In the genomic region with DNA sequence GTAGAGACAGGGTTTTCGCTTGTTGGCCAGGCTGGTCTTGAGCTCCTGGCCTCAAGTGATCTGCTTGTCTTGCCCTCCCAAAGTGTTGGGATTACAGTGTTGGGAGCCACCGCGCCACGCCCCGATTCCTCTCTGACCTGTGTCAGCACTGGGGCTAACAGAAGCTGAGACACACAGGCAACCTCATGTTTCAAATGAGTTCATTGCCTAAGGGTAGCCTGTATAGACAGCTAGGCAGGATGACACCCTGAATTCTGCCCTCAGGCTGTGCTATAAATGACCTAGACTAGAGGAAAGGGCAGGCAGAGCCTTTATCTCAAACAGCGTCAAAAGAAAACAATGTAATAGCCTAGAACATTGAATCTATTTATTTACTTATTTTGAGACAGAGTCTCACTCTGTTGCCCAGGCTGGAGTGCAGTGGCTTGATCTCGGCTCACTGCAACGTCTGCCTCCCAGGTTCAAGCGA, we compare ENCODE assay signal across 14 cellular contexts. TPM values are rescaled to one million over a fixed set of nuclear protein-coding genes. Genes with fewer than 3 reads are reported as not detected.
DNase-seq lines count a peak whose midpoint lies in the region; ATAC-seq and TF ChIP-seq lines count a peak whose summit lies in the region.
"Had no signal": no experiment of that assay in that cellular context is flagged by ENCODE, and none has a peak within 500 bp of the region (broad histone marks: within the 10 kb centered on the region; RNA-seq: fewer than 3 reads in every experiment).

No MANE protein-coding gene starts in this region.

- no CpG with 5 or more reads among the region's 9 CpGs for WGBS in trophoblast cell (ENCODE audit: extremely low coverage, insufficient coverage, insufficient read length)
- WGBS in gastroesophageal sphincter (ENCODE audit: low coverage in 1 of 2), 2 donors = 85 to 94% methylated on average over 3 to 4 of the region's 9 CpGs

- no peak for TF ChIP-seq EP300 in gastroesophageal sphincter (IDR thresholded peaks at IDR 0.05)

- H3K79me1 ChIP-seq in trophoblast cell (ENCODE audit: low read length) = peaks cover 11% of the 10 kb centered on the region

- H2BK5ac ChIP-seq in trophoblast cell (ENCODE audit: low read depth, low read length, poor library complexity) = peak overlapping the region; percentile 18

- peak overlapping the region; percentile 74 for H2BK12ac ChIP-seq in trophoblast cell (ENCODE audit: low read length)

- H3K27ac ChIP-seq in trophoblast cell (ENCODE audit: low read depth, low read length) = peak overlapping the region; percentile 59
- no peak overlapping the region for H3K27ac ChIP-seq in gastroesophageal sphincter
- H3K27ac ChIP-seq in right atrium auricular region = no peak overlapping the region

- TF ChIP-seq CTCF in gastroesophageal sphincter (IDR thresholded peaks at IDR 0.05) (no peak), right atrium auricular region (IDR thresholded peaks at IDR 0.05) (no peak)

- H3K27me3 ChIP-seq in trophoblast cell (ENCODE audit: insufficient read depth, low read length) (no peaks in the 10 kb centered on the region), gastroesophageal sphincter (no peaks in the 10 kb centered on the region), right atrium auricular region (no peaks in the 10 kb centered on the region)
- H3K27me3 ChIP-seq: tibial nerve had no signal

- no peak for ATAC-seq in gastroesophageal sphincter

- H2BK120ac ChIP-seq in trophoblast cell (ENCODE audit: insufficient read depth, low read length, poor library complexity) = peak overlapping the region; percentile 41

- H3K9ac ChIP-seq in trophoblast cell (ENCODE audit: low read length) = no peak overlapping the region

- H3K4me3 ChIP-seq in trophoblast cell (ENCODE audit: low read depth, low read length) = no peak overlapping the region
- H3K4me3 ChIP-seq in gastroesophageal sphincter = no peak overlapping the region
- no peak overlapping the region for H3K4me3 ChIP-seq in right atrium auricular region
- H3K4me3 ChIP-seq: tibial nerve had no signal

- H3K4ac ChIP-seq in trophoblast cell (ENCODE audit: low read depth, low read length) = no peak overlapping the region

- H3K23ac ChIP-seq in trophoblast cell (ENCODE audit: low read length) = no peak overlapping the region

- H2AFZ ChIP-seq in trophoblast cell (ENCODE audit: insufficient read depth, low read length, poor library complexity) = no peak overlapping the region

- TF ChIP-seq POLR2A in gastroesophageal sphincter (IDR thresholded peaks at IDR 0.05) = no peak

- peak overlapping the region; percentile 35 for H3K14ac ChIP-seq in trophoblast cell (ENCODE audit: low read length)

- in situ Hi-C loops in Caki2 (cut with HindIII; ENCODE audit: low pct_unique_long_range_greater_than_20kb, low sequenced_read_pairs) = no loop called here

- DNase-seq in Caki2 (ENCODE audit: low read depth) (peak; percentile 48), LoVo (ENCODE audit: low spot score) (peak; percentile 73), epidermal melanocyte (ENCODE audit: insufficient read length, low spot score) (peak; percentile 15), trophoblast cell (peak; percentile 96 to 100), SIG-M5 (lab: John Stamatoyannopoulos, UW) (no peak), activated gamma-delta T cell treated with Interleukin-2 at 50 U/mL for 16 hours (no peak), right atrium auricular region (ENCODE audit: low spot score) (no peak)
- DNase-seq: amygdala; cerebellar nuclear complex; SHP77 treated with DMSO at 0.1 percent for 48 hours; stimulated activated CD8-positive, alpha-beta memory T cell treated with anti-CD3 and anti-CD28 coated beads, Interleukin-4, amount 100 ng/mL, for 48 hours had no signal

- peak overlapping the region; percentile 39 for H4K8ac ChIP-seq in trophoblast cell (ENCODE audit: low read depth, low read length)

- H3K18ac ChIP-seq in trophoblast cell (ENCODE audit: low read length) = peak overlapping the region; percentile 33

- no peak overlapping the region for H2AK5ac ChIP-seq in trophoblast cell (ENCODE audit: low read length)

- peaks cover 19 to 21% of the 10 kb centered on the region in 2 experiments for H3K4me1 ChIP-seq in trophoblast cell (ENCODE audit: control insufficient read depth in 1 of 2, insufficient read depth in 2 of 2, low read length in 2 of 2)
- peaks cover 0 to 6% (median 0%) of the 10 kb centered on the region in 3 donors for H3K4me1 ChIP-seq in gastroesophageal sphincter
- H3K4me1 ChIP-seq in right atrium auricular region = no peaks in the 10 kb centered on the region

- H4K91ac ChIP-seq in trophoblast cell (ENCODE audit: low read depth, low read length) = peak overlapping the region; percentile 45

- peaks cover 2% of the 10 kb centered on the region for H3K79me2 ChIP-seq in trophoblast cell (ENCODE audit: control insufficient read depth, insufficient read depth, low read length, poor library complexity)

- H4K12ac ChIP-seq in trophoblast cell (ENCODE audit: low read depth, low read length) = no peak overlapping the region

- H3K9me3 ChIP-seq in trophoblast cell (ENCODE audit: insufficient read depth, low read depth, low read length) (peaks cover 7% of the 10 kb centered on the region), gastroesophageal sphincter (no peaks in the 10 kb centered on the region), right atrium auricular region (no peaks in the 10 kb centered on the region)
- H3K9me3 ChIP-seq: tibial nerve had no signal

- H3K36me3 ChIP-seq in trophoblast cell (ENCODE audit: control insufficient read depth in 1 of 2, insufficient read depth in 2 of 2, low read length in 2 of 2) (peaks cover 17 to 22% of the 10 kb centered on the region in 2 experiments), gastroesophageal sphincter (peaks cover 0 to 41% of the 10 kb centered on the region in 2 donors), right atrium auricular region (peaks cover 2% of the 10 kb centered on the region)

- no peak overlapping the region for H3K4me2 ChIP-seq in trophoblast cell (ENCODE audit: low read length)

RNA-seq across cellular contexts. Expression of gene CDK3, which starts 2.3 kb away (rescaled TPM):
- total RNA-seq in Caki2 (2014; rRNA removed; shearing (Covaris generic); ENCODE audit: low replicate concordance) = 5.3 and 12.0 TPM in 2 replicates
- polyA plus RNA-seq in trophoblast cell (2013) = 7.5 and 8.6 TPM in 2 replicates
- total RNA-seq in gastroesophageal sphincter (1 to 10 TPM in 3 of 4 donors, not detected in 1; 1.2 to 5.6 (median 2.3) TPM), right atrium auricular region (1 to 10 TPM in 1 of 2 donors, not detected in 1; 2.0 TPM)

RNA-seq across cellular contexts. Expression of gene TEN1, which starts 19.3 kb away (rescaled TPM):
- total RNA-seq in Caki2 (2014; rRNA removed; shearing (Covaris generic); ENCODE audit: low replicate concordance) = 23.1 and 46.5 TPM in 2 replicates
- 23.8 and 25.0 TPM in 2 replicates for polyA plus RNA-seq in trophoblast cell (2013)
- 10 to 100 TPM in 1 of 4 donors, 1 to 10 TPM in 3; 6.7 to 12.8 (median 7.9) TPM for total RNA-seq in gastroesophageal sphincter
- 10 to 100 TPM in 1 of 2 donors, 1 to 10 TPM in 1; 8.8 to 14.0 TPM for total RNA-seq in right atrium auricular region

RNA-seq across cellular contexts. Expression of gene ACOX1, which starts 19.4 kb away (rescaled TPM):
- total RNA-seq in Caki2 (2014; rRNA removed; shearing (Covaris generic); ENCODE audit: low replicate concordance) = 15.6 and 20.9 TPM in 2 replicates
- 31.9 and 34.4 TPM in 2 replicates for polyA plus RNA-seq in trophoblast cell (2013)
- total RNA-seq in gastroesophageal sphincter (10 to 100 TPM; 45.9 to 63.4 (median 54.2) TPM), right atrium auricular region (10 to 100 TPM; 49.6 to 67.4 TPM)

RNA-seq across cellular contexts. Expression of gene EVPL, which starts 28.7 kb away (rescaled TPM):
- 48.6 and 51.7 TPM in 2 replicates for total RNA-seq in Caki2 (2014; rRNA removed; shearing (Covaris generic); ENCODE audit: low replicate concordance)
- polyA plus RNA-seq in trophoblast cell (2013) = 0.04 and 0.06 TPM in 2 replicates
- 1 to 10 TPM; 1.3 to 6.1 (median 3.1) TPM for total RNA-seq in gastroesophageal sphincter
- under 1 TPM; 0.30 to 0.71 TPM for total RNA-seq in right atrium auricular region
- total RNA-seq: activated T-helper 2 cell treated with anti-CD3 and anti-CD28 coated beads, Interferon-gamma antibody, Interleukin-2, Interleukin-4, amounts not matched to agents 10 μg/mL and 5 μg/mL and 100 μg/mL, durations not matched to agents 14 hours and 24 hours and 36 hours had no signal

RNA-seq across cellular contexts. Expression of gene FBF1, which starts 57.5 kb away (rescaled TPM):
- total RNA-seq in Caki2 (2014; rRNA removed; shearing (Covaris generic); ENCODE audit: low replicate concordance) = 14.2 and 19.6 TPM in 2 replicates
- 3.2 and 3.6 TPM in 2 replicates for polyA plus RNA-seq in trophoblast cell (2013)
- total RNA-seq in gastroesophageal sphincter (10 to 100 TPM in 1 of 4 donors, 1 to 10 TPM in 3; 4.6 to 20.2 (median 7.7) TPM), right atrium auricular region (1 to 10 TPM; 3.8 to 6.3 TPM)

Comparison
In these comparisons a context has a peak if more than half of its experiments do, and no peak if none do; other contexts are left out.
1. DNase-seq: peak in Caki2 (single experiment), LoVo (single experiment), epidermal melanocyte (single experiment) and trophoblast cell (2 of 2); none in SIG-M5 (single experiment), activated gamma-delta T cell treated with Interleukin-2 at 50 U/mL for 16 hours (single experiment) and right atrium auricular region (single experiment).